ENCODE assay signal across 1 cellular context in genomic region chr20:36050436-36051317, GRCh38.
TF ChIP-seq lines count a peak whose summit lies in the region.

No MANE protein-coding gene starts in this region.

TF ChIP-seq in HepG2, 621 proteins besides CTCF, POLR2A, EP300 and RAD21 (continued from another document):
- TF ChIP-seq SIN3A (IDR thresholded peaks at IDR 0.05; ENCODE audit: borderline replicate concordance, low read depth, low read length) (peak; percentile 95; the same call in 1 of the 2 replicates), ZNF432 (CRISPR knock-in tag; IDR thresholded peaks at IDR 0.05; ENCODE audit: borderline replicate concordance) (no peak), ETV5 (CRISPR knock-in tag; IDR thresholded peaks at IDR 0.05; ENCODE audit: borderline replicate concordance) (peak; percentile 96), STAG1 (CRISPR knock-in tag; IDR thresholded peaks at IDR 0.05) (no peak), TFAP4 (IDR thresholded peaks at IDR 0.05; ENCODE audit: borderline replicate concordance, low read depth) (peak; percentile 63; the same call in 1 of the 2 replicates), KMT2A (CRISPR knock-in tag; IDR thresholded peaks at IDR 0.05) (peak; percentile 90), PLSCR1 (CRISPR knock-in tag; IDR thresholded peaks at IDR 0.05; ENCODE audit: borderline replicate concordance) (no peak), CEBPZ (IDR thresholded peaks at IDR 0.05; ENCODE audit: low read length) (no peak), ZNF264 (CRISPR knock-in tag; IDR thresholded peaks at IDR 0.05) (peak; percentile 91), MED8 (CRISPR knock-in tag; IDR thresholded peaks at IDR 0.05; ENCODE audit: insufficient replicate concordance) (no peak), ZHX1 (CRISPR knock-in tag; IDR thresholded peaks at IDR 0.05; ENCODE audit: low read depth) (peak; percentile 80; the same call in 1 of the 2 replicates), SPEN (CRISPR knock-in tag; IDR thresholded peaks at IDR 0.05; ENCODE audit: low read depth) (peak; percentile 99), ZBTB25 (CRISPR knock-in tag; IDR thresholded peaks at IDR 0.05) (peak; percentile 96), JUND (CRISPR knock-in tag; IDR thresholded peaks at IDR 0.05) (peak; percentile 86; the same call in 1 of the 2 replicates), AKAP8 (CRISPR knock-in tag; IDR thresholded peaks at IDR 0.05) (peak; percentile 92), ZNF33B (CRISPR knock-in tag; IDR thresholded peaks at IDR 0.05) (peak; percentile 69; the same call in 1 of the 2 replicates), HES4 (CRISPR knock-in tag; IDR thresholded peaks at IDR 0.05; ENCODE audit: borderline replicate concordance) (peak; percentile 92), TCF12 (IDR thresholded peaks at IDR 0.05) (no peak), TCF12 (CRISPR knock-in tag; IDR thresholded peaks at IDR 0.05) (no peak), HINFP (CRISPR knock-in tag; IDR thresholded peaks at IDR 0.05; ENCODE audit: low read depth) (peak; percentile 85), ARNT (IDR thresholded peaks at IDR 0.05) (no peak), MED1 (CRISPR knock-in tag; IDR thresholded peaks at IDR 0.05) (peak; percentile 84), JUNB (CRISPR knock-in tag; IDR thresholded peaks at IDR 0.05; ENCODE audit: borderline replicate concordance) (no peak), ZNF260 (CRISPR knock-in tag; IDR thresholded peaks at IDR 0.05; ENCODE audit: borderline replicate concordance, low read depth) (no peak), TFE3 (CRISPR knock-in tag; IDR thresholded peaks at IDR 0.05) (peak; percentile 91), ZNF747 (CRISPR knock-in tag; IDR thresholded peaks at IDR 0.05; ENCODE audit: borderline replicate concordance) (peak; percentile 98), FOXA1 (IDR thresholded peaks at IDR 0.05) (no peak), FOXA1 (CRISPR knock-in tag; IDR thresholded peaks at IDR 0.05) (peak; percentile 63), CHD4 (IDR thresholded peaks at IDR 0.05; ENCODE audit: borderline replicate concordance, low read length) (peak; percentile 62; the same call in 1 of the 2 replicates), THAP9 (CRISPR knock-in tag; IDR thresholded peaks at IDR 0.05; ENCODE audit: borderline replicate concordance) (peak; percentile 93), SP5 (CRISPR knock-in tag; IDR thresholded peaks at IDR 0.05; ENCODE audit: borderline replicate concordance, low read depth) (peak; percentile 49; the same call in 1 of the 2 replicates), ZNF3 (CRISPR knock-in tag; IDR thresholded peaks at IDR 0.05) (0 out of 2 replicates have a peak, but pooled peaks have one; percentile 16), NFIB (CRISPR knock-in tag; IDR thresholded peaks at IDR 0.05; ENCODE audit: borderline replicate concordance) (no peak), ZBTB42 (CRISPR knock-in tag; IDR thresholded peaks at IDR 0.05) (peak; percentile 97), LCORL (IDR thresholded peaks at IDR 0.05) (no peak), LCORL (CRISPR knock-in tag; IDR thresholded peaks at IDR 0.05) (peak; percentile 89), MIER2 (CRISPR knock-in tag; IDR thresholded peaks at IDR 0.05) (peak; percentile 82), TOE1 (CRISPR knock-in tag; IDR thresholded peaks at IDR 0.05) (peak; percentile 84), ZNF749 (CRISPR knock-in tag; IDR thresholded peaks at IDR 0.05; ENCODE audit: borderline replicate concordance) (0 out of 2 replicates have a peak, but pooled peaks have one; percentile 65)
TF ChIP-seq in HepG2: peak in this region for 470.
